19 cellular contexts compared by ENCODE assay signal in genomic region chr2:126649101-126649500, GRCh38. TPM values are rescaled to one million over a fixed set of nuclear protein-coding genes. Genes with fewer than 3 reads are reported as not detected.
DNase-seq lines count a peak whose midpoint lies in the region; TF ChIP-seq lines count a peak whose summit lies in the region.
"Had no signal": no experiment of that assay in that cellular context is flagged by ENCODE, and none has a peak within 500 bp of the region (broad histone marks: within the 10 kb centered on the region; RNA-seq: fewer than 3 reads in every experiment).

No MANE protein-coding gene starts in this region.

- POLR2A ChIA-PET in CD8-positive, alpha-beta memory T cell (lab: Charles Lee) = no interaction called here
- POLR2A ChIA-PET in HEK293 (lab: Yijun Ruan, JAX) = no interaction called here

- TF ChIP-seq POLR2A in esophagus muscularis mucosa (IDR thresholded peaks at IDR 0.05; ENCODE audit: low read depth) = no peak

- peaks cover 0 to 3% (median 3%) of the 10 kb centered on the region in 3 donors for H3K4me1 Mint-ChIP-seq in CD8-positive, alpha-beta memory T cell
- H3K4me1 Mint-ChIP-seq in osteocyte (ENCODE audit: unreplicated experiment) = no peaks in the 10 kb centered on the region

- TF ChIP-seq EP300 in esophagus muscularis mucosa (IDR thresholded peaks at IDR 0.05) = no peak

- WGBS in esophagus muscularis mucosa = 100% methylated on average over 1 of the region's 1 CpG

- CTCF ChIA-PET in CD8-positive, alpha-beta memory T cell (lab: Charles Lee) = interaction anchor here (1.1 kb wide), 1 partner anchor 128 kb away, joined by 3 read pairs; no protein-coding TSS in a partner anchor
- CTCF ChIA-PET in HEK293 (lab: Yijun Ruan, JAX) = no interaction called here

- no peaks in the 10 kb centered on the region for H3K36me3 ChIP-seq in CD8-positive, alpha-beta memory T cell (ENCODE audit: insufficient read depth, low read length)
- H3K36me3 ChIP-seq in HEK293 (ENCODE audit: control insufficient read depth in 2 of 2, insufficient read depth in 1 of 2, low read length in 2 of 2) (no peaks in the 10 kb centered on the region), esophagus muscularis mucosa (no peaks in the 10 kb centered on the region)
- H3K36me3 ChIP-seq: BE2C, BLaER1 had no signal

- peaks cover 0 to 1% (median 0%) of the 10 kb centered on the region in 5 donors for H3K9me3 Mint-ChIP-seq in CD8-positive, alpha-beta memory T cell
- no peaks in the 10 kb centered on the region for H3K9me3 Mint-ChIP-seq in osteocyte (ENCODE audit: unreplicated experiment)

- no peak overlapping the region for H3K4me3 ChIP-seq in CD8-positive, alpha-beta memory T cell (ENCODE audit: low read length)
- H3K4me3 ChIP-seq in HEK293 (ENCODE audit: low read depth, low read length) = no peak overlapping the region
- no peak overlapping the region for H3K4me3 ChIP-seq in esophagus muscularis mucosa
- H3K4me3 ChIP-seq: BLaER1 had no signal

- TF ChIP-seq CTCF in HEK293 (tag by site-specific recombination; IDR thresholded peaks at IDR 0.05) (no peak), osteocyte (IDR thresholded peaks at IDR 0.05) (no peak), esophagus muscularis mucosa (IDR thresholded peaks at IDR 0.05) (no peak)

- no peaks in the 10 kb centered on the region for H3K9me3 ChIP-seq in CD8-positive, alpha-beta memory T cell (ENCODE audit: low read length)
- H3K9me3 ChIP-seq in HEK293 (ENCODE audit: control insufficient read depth, insufficient read depth, low read depth, low read length) = no peaks in the 10 kb centered on the region
- no peaks in the 10 kb centered on the region for H3K9me3 ChIP-seq in esophagus muscularis mucosa
- H3K9me3 ChIP-seq: BE2C had no signal

- DNase-seq in CD8-positive, alpha-beta memory T cell = no peak
- DNase-seq in osteocyte (ENCODE audit: extremely low spot score, unreplicated experiment) (peak; percentile 1), DMS53 treated with DMSO at 0.1 percent for 48 hours (lab: John Stamatoyannopoulos, UW; ENCODE audit: unreplicated experiment) (no peak), esophagus muscularis mucosa (ENCODE audit: extremely low spot score) (no peak)
- DNase-seq: 8988T; ACHN; BE2C; C1 segment of cervical spinal cord; CD4-positive, CD25-positive, alpha-beta regulatory T cell; COR-L47; DMS 273 treated with DMSO at 0.1 percent for 48 hours; DMS153; DMS53; DMS79 treated with DMSO at 0.1 percent for 48 hours; GF-D8 had no signal

- H3K4me1 ChIP-seq in CD8-positive, alpha-beta memory T cell (ENCODE audit: insufficient read depth, low read length) = no peaks in the 10 kb centered on the region
- H3K4me1 ChIP-seq in HEK293 (ENCODE audit: control insufficient read depth, insufficient read depth, low read length) (no peaks in the 10 kb centered on the region), esophagus muscularis mucosa (peaks cover 0 to 1% (median 0%) of the 10 kb centered on the region in 4 donors)
- H3K4me1 ChIP-seq: BE2C had no signal

- intact Hi-C loops in esophagus muscularis mucosa (cut with DNase I) = no loop called here

- H3K27ac Mint-ChIP-seq in CD8-positive, alpha-beta memory T cell = no peak overlapping the region
- no peak overlapping the region for H3K27ac Mint-ChIP-seq in osteocyte (ENCODE audit: unreplicated experiment)
- H3K27ac Mint-ChIP-seq: CD4-positive, CD25-positive, alpha-beta regulatory T cell; CD8-positive, alpha-beta T cell had no signal

- no peak overlapping the region for H3K4me3 Mint-ChIP-seq in CD8-positive, alpha-beta memory T cell
- H3K4me3 Mint-ChIP-seq in osteocyte (ENCODE audit: unreplicated experiment) = no peak overlapping the region
- H3K4me3 Mint-ChIP-seq: CD14-positive monocyte; CD4-positive, CD25-positive, alpha-beta regulatory T cell; CD8-positive, alpha-beta T cell had no signal

- H3K27me3 ChIP-seq in CD8-positive, alpha-beta memory T cell (ENCODE audit: insufficient read depth, low read length, poor library complexity, severe bottlenecking) = no peaks in the 10 kb centered on the region
- H3K27me3 ChIP-seq in esophagus muscularis mucosa = no peaks in the 10 kb centered on the region
- H3K27me3 ChIP-seq: BE2C, BLaER1 had no signal

- peaks cover 0 to 16% (median 2%) of the 10 kb centered on the region in 3 donors for H3K36me3 Mint-ChIP-seq in CD8-positive, alpha-beta memory T cell
- no peaks in the 10 kb centered on the region for H3K36me3 Mint-ChIP-seq in osteocyte (ENCODE audit: unreplicated experiment)
- H3K36me3 Mint-ChIP-seq: CD14-positive monocyte; CD8-positive, alpha-beta T cell had no signal

- peaks cover under 1 to 2% of the 10 kb centered on the region in 2 donors for H3K27me3 Mint-ChIP-seq in CD8-positive, alpha-beta memory T cell
- H3K27me3 Mint-ChIP-seq in osteocyte (ENCODE audit: unreplicated experiment) = peaks cover 19% of the 10 kb centered on the region

- peak overlapping the region; percentile 6 for H3K27ac ChIP-seq in CD8-positive, alpha-beta memory T cell (ENCODE audit: low read depth, low read length)
- H3K27ac ChIP-seq in HEK293 (ENCODE audit: extremely low read depth, low read depth, low read length) (no peak overlapping the region), esophagus muscularis mucosa (replicated peaks in 1 of 4) (no peak overlapping the region)
- H3K27ac ChIP-seq: BLaER1 had no signal

TF ChIP-seq in HEK293, 187 proteins besides CTCF, POLR2A, EP300 and RAD21:
- TF ChIP-seq ZNF157 (tag by site-specific recombination; IDR thresholded peaks at IDR 0.05) (peak; percentile 88), ZSCAN18 (tag by site-specific recombination; IDR thresholded peaks at IDR 0.05) (no peak), ZNF596 (tag by site-specific recombination; IDR thresholded peaks at IDR 0.05) (no peak)

RNA-seq across cellular contexts. Expression of gene GYPC, which starts 6.9 kb away (rescaled TPM):
- 100 to 1,000 TPM; 102 TPM for total RNA-seq in CD8-positive, alpha-beta memory T cell
- polyA plus RNA-seq in CD8-positive, alpha-beta memory T cell = 226 TPM
- total RNA-seq in osteocyte (110 and 114 TPM in 2 replicates), esophagus muscularis mucosa (100 to 1,000 TPM; 119 to 197 (median 167) TPM)
